ENCODE assay signal across 2 cellular contexts in genomic region chr13:113417008-113417735, GRCh38.
TF ChIP-seq lines count a peak whose summit lies in the region.

No MANE protein-coding gene starts in this region.

TF ChIP-seq in H1, 55 proteins besides CTCF, POLR2A, EP300 and RAD21:
- TF ChIP-seq SIN3A (conservative IDR thresholded peaks at IDR 0.05 in 1 of 2, IDR thresholded peaks at IDR 0.05 in 1 of 2; ENCODE audit: low read depth in 1 of 2, low read length in 2 of 2) (no peak), JUND (IDR thresholded peaks at IDR 0.05; ENCODE audit: low read length) (no peak), SIRT6 (IDR thresholded peaks at IDR 0.05; ENCODE audit: low read length) (no peak), CHD7 (IDR thresholded peaks at IDR 0.05; ENCODE audit: insufficient replicate concordance, low read length) (no peak), SAP30 (IDR thresholded peaks at IDR 0.05; ENCODE audit: insufficient read depth, insufficient replicate concordance, low read length) (no peak), CHD1 (IDR thresholded peaks at IDR 0.05; ENCODE audit: low read depth, low read length) (no peak), KDM5A (IDR thresholded peaks at IDR 0.05; ENCODE audit: low read length) (no peak), EGR1 (IDR thresholded peaks at IDR 0.05; ENCODE audit: borderline replicate concordance, low read depth, low read length) (no peak), PHF8 (conservative IDR thresholded peaks at IDR 0.05; ENCODE audit: low read depth, low read length) (no peak), SP1 (IDR thresholded peaks at IDR 0.05; ENCODE audit: low read depth, low read length) (no peak), SUZ12 (IDR thresholded peaks at IDR 0.05; ENCODE audit: low read length) (no peak), TAF7 (optimal IDR thresholded peaks at IDR 0.05; ENCODE audit: borderline replicate concordance, low read depth, low read length) (no peak)

TF ChIP-seq in SK-N-SH treated with all-trans-retinoic acid at 6 μM for 48 hours, 23 proteins besides CTCF, POLR2A, EP300 and RAD21:
- no peak for TF ChIP-seq OSR1 (CRISPR knock-in tag; IDR thresholded peaks at IDR 0.05)
- TF ChIP-seq TCF4 (CRISPR knock-in tag; IDR thresholded peaks at IDR 0.05; ENCODE audit: borderline replicate concordance) = no peak
- no peak for TF ChIP-seq ZNF8 (CRISPR knock-in tag; IDR thresholded peaks at IDR 0.05)
- TF ChIP-seq PPARA (CRISPR knock-in tag; IDR thresholded peaks at IDR 0.05; ENCODE audit: borderline replicate concordance) = no peak
- TF ChIP-seq ZNF565 (CRISPR knock-in tag; conservative IDR thresholded peaks at IDR 0.05; ENCODE audit: low read depth) = no peak
- no peak for TF ChIP-seq GLIS3 (CRISPR knock-in tag; IDR thresholded peaks at IDR 0.05)
- no peak for TF ChIP-seq CSRNP3 (CRISPR knock-in tag; IDR thresholded peaks at IDR 0.05)
- TF ChIP-seq ZFP30 (CRISPR knock-in tag; IDR thresholded peaks at IDR 0.05) = no peak
- no peak for TF ChIP-seq RARB (CRISPR knock-in tag; IDR thresholded peaks at IDR 0.05)
- TF ChIP-seq TSHZ2 (CRISPR knock-in tag; IDR thresholded peaks at IDR 0.05) = no peak
- TF ChIP-seq ARNTL (CRISPR knock-in tag; IDR thresholded peaks at IDR 0.05; ENCODE audit: borderline replicate concordance, low read depth) = no peak
- TF ChIP-seq CREB5 (CRISPR knock-in tag; IDR thresholded peaks at IDR 0.05; ENCODE audit: low read depth) = no peak
- no peak for TF ChIP-seq ZC3H10 (CRISPR knock-in tag; IDR thresholded peaks at IDR 0.05)
- TF ChIP-seq ESRRG (CRISPR knock-in tag; IDR thresholded peaks at IDR 0.05) = no peak
- no peak for TF ChIP-seq ZFP3 (CRISPR knock-in tag; IDR thresholded peaks at IDR 0.05)
- no peak for TF ChIP-seq POU6F1 (CRISPR knock-in tag; IDR thresholded peaks at IDR 0.05; ENCODE audit: borderline replicate concordance, low read depth)
- no peak for TF ChIP-seq TOX (CRISPR knock-in tag; IDR thresholded peaks at IDR 0.05; ENCODE audit: borderline replicate concordance)
